ENCODE assay signal across 10 cellular contexts in genomic region chr14:35155962-35156361, GRCh38. TPM values are rescaled to one million over a fixed set of nuclear protein-coding genes. Genes with fewer than 3 reads are reported as not detected.
A peak's percentile ranks its signal among the peaks of the same experiment; 100 is the strongest.
DNase-seq lines count a peak whose midpoint lies in the region; ATAC-seq and TF ChIP-seq lines count a peak whose summit lies in the region.
"Had no signal": no experiment of that assay in that cellular context is flagged by ENCODE, and none has a peak within 500 bp of the region (broad histone marks: within the 10 kb centered on the region; RNA-seq: fewer than 3 reads in every experiment).

No MANE protein-coding gene starts in this region.

- DNase-seq in GM10266 (ENCODE audit: extremely low spot score) (peak; percentile 51), LHCN-M2 (ENCODE audit: low read depth) (peak; percentile 49), mammary epithelial cell (peak; percentile 78), NCI-H748 (lab: John Stamatoyannopoulos, UW; ENCODE audit: unreplicated experiment) (no peak), iPS-NIHi11 (ENCODE audit: low spot score) (no peak)
- no peak for DNase-seq in naive thymus-derived CD8-positive, alpha-beta T cell
- no peak for DNase-seq in stimulated activated CD4-positive, alpha-beta T cell treated with anti-CD3 and anti-CD28 coated beads, Interleukin-1b, Interleukin-23, amount 100 ng/mL, for 48 hours
- DNase-seq: NCI-H526, psoas muscle had no signal

- no TSS peak for BruUV-seq in mammary epithelial cell (replicated peaks; lab: Mats Ljungman, UMichigan)

- H2AFZ ChIP-seq in mammary epithelial cell (ENCODE audit: low read depth, low read length) = no peak overlapping the region

- peak overlapping the region in 4 of 10 donors; percentile 6 to 21 (median 14) for H3K4me3 Mint-ChIP-seq in naive thymus-derived CD8-positive, alpha-beta T cell

- no peaks in the 10 kb centered on the region for H3K9me3 Mint-ChIP-seq in naive thymus-derived CD8-positive, alpha-beta T cell

- no peaks in the 10 kb centered on the region for H3K27me3 Mint-ChIP-seq in naive thymus-derived CD8-positive, alpha-beta T cell

- peak overlapping the region; percentile 61 for H3K27ac ChIP-seq in mammary epithelial cell (ENCODE audit: insufficient read depth, low read depth, low read length)
- H3K27ac ChIP-seq: psoas muscle had no signal

- intact Hi-C loops in mammary epithelial cell (cut with micrococcal nuclease) = loop anchor here (5.0 kb wide), 1 partner anchor 34 kb away; the partner anchor contains the start of genes PPP2R3C and PRORP

- no peak for TF ChIP-seq CTCF in GM10266 (IDR thresholded peaks at IDR 0.05; ENCODE audit: control insufficient read depth, insufficient read depth, low read depth, missing control alignments)
- TF ChIP-seq CTCF in mammary epithelial cell (conservative IDR thresholded peaks at IDR 0.05 in 1 of 2, IDR thresholded peaks at IDR 0.05 in 1 of 2; ENCODE audit: extremely low read depth in 1 of 2, insufficient read depth in 1 of 2, low read depth in 1 of 2, low read length in 2 of 2) = no peak

- peak overlapping the region; percentile 31 for H3K9ac ChIP-seq in mammary epithelial cell (ENCODE audit: insufficient read depth, low read length)

- H3K27me3 ChIP-seq in mammary epithelial cell (ENCODE audit: insufficient read depth, low read length) = no peaks in the 10 kb centered on the region

- in situ Hi-C loops in mammary epithelial cell (cut with MboI; ENCODE audit: low sequenced_read_pairs in 2 of 2) = loop anchor here in 1 of 2 donors (10.0 kb wide), 1 partner anchor 59 kb away; no protein-coding TSS in a partner anchor

- H3K4me1 Mint-ChIP-seq in naive thymus-derived CD8-positive, alpha-beta T cell = peaks cover 17 to 41% (median 29%) of the 10 kb centered on the region in 4 donors

- no peak overlapping the region for H3K4me3 ChIP-seq in mammary epithelial cell (replicated peaks in 1 of 3; ENCODE audit: insufficient read depth in 1 of 3, low read depth in 2 of 3, low read length in 3 of 3)
- H3K4me3 ChIP-seq: psoas muscle had no signal

- dilution Hi-C loops in mammary epithelial cell (cut with HindIII; ENCODE audit: low sequenced_read_pairs) = no loop called here

- H3K79me2 ChIP-seq in mammary epithelial cell (ENCODE audit: insufficient read depth, low read length) = peaks cover 30% of the 10 kb centered on the region

- peak overlapping the region; percentile 73 for H3K4me2 ChIP-seq in mammary epithelial cell (ENCODE audit: insufficient read depth, low read depth, low read length)

- peaks cover 28% of the 10 kb centered on the region for H3K4me1 ChIP-seq in mammary epithelial cell (ENCODE audit: insufficient read depth, low read length)

- H3K36me3 ChIP-seq in mammary epithelial cell (ENCODE audit: insufficient read depth, low read length) = no peaks in the 10 kb centered on the region

- no peaks in the 10 kb centered on the region for H4K20me1 ChIP-seq in mammary epithelial cell (ENCODE audit: insufficient read depth, low read length)

- POLR2A ChIA-PET in naive thymus-derived CD8-positive, alpha-beta T cell (lab: Charles Lee) = interaction anchor here (0.6 kb wide), 1 partner anchor 248 kb away, joined by 3 read pairs; no protein-coding TSS in a partner anchor

- 8% methylated on average over 1 of the region's 1 CpG for WGBS in mammary epithelial cell (ENCODE audit: low coverage, missing lambda C conversion rate)

- H3K36me3 Mint-ChIP-seq in naive thymus-derived CD8-positive, alpha-beta T cell = peaks cover 15 to 61% (median 23%) of the 10 kb centered on the region in 3 donors

- CTCF ChIA-PET in mammary epithelial cell (lab: Charles Lee; ENCODE audit: low non-redundant PET) = interaction anchor here (0.5 kb wide), 1 partner anchor 15 kb away, joined by 4 read pairs; no protein-coding TSS in a partner anchor

- no peaks in the 10 kb centered on the region for H3K9me3 ChIP-seq in mammary epithelial cell (replicated peaks; ENCODE audit: insufficient read depth, low read length)
- H3K9me3 ChIP-seq: psoas muscle had no signal

- ATAC-seq in naive thymus-derived CD8-positive, alpha-beta T cell = peak in 1 of 2 donors; percentile 60
- ATAC-seq in GM18909 (IDR thresholded peaks at IDR 0.05; ENCODE audit: poor library complexity, unreplicated experiment) = no peak

- peak overlapping the region; percentile 2 to 85 (median 72) for H3K27ac Mint-ChIP-seq in naive thymus-derived CD8-positive, alpha-beta T cell

RNA-seq across cellular contexts. Expression of gene PRORP, which starts 33.6 kb away (rescaled TPM):
- total RNA-seq in LHCN-M2 (2014; rRNA removed) (43.3 and 54.4 TPM in 2 replicates), mammary epithelial cell (10 to 100 TPM; 33.5 to 53.2 TPM)
- 25.4 TPM for polyA plus RNA-seq in LHCN-M2 (2012)
- polyA plus RNA-seq in mammary epithelial cell = 45.1 TPM
- polyA minus RNA-seq in mammary epithelial cell = 48.5 TPM
- 10 to 100 TPM; 33.6 to 34.1 TPM for total RNA-seq in naive thymus-derived CD8-positive, alpha-beta T cell
- 10 to 100 TPM; 44.3 to 55.4 (median 49.7) TPM for polyA plus RNA-seq in naive thymus-derived CD8-positive, alpha-beta T cell

RNA-seq across cellular contexts. Expression of gene PPP2R3C, which starts 34.2 kb away (rescaled TPM):
- 39.9 and 58.6 TPM in 2 replicates for total RNA-seq in LHCN-M2 (2014; rRNA removed)
- 27.5 TPM for polyA plus RNA-seq in LHCN-M2 (2012)
- total RNA-seq in mammary epithelial cell = 10 to 100 TPM; 12.2 to 18.7 TPM
- polyA plus RNA-seq in mammary epithelial cell = 8.0 TPM
- polyA minus RNA-seq in mammary epithelial cell = 10.6 TPM
- total RNA-seq in naive thymus-derived CD8-positive, alpha-beta T cell = 10 to 100 TPM; 38.4 to 39.5 TPM
- polyA plus RNA-seq in naive thymus-derived CD8-positive, alpha-beta T cell = 10 to 100 TPM; 45.6 to 57.9 (median 52.7) TPM

Comparison
In these comparisons a context has a peak if more than half of its experiments do, and no peak if none do; other contexts are left out.
1. DNase-seq: peak in GM10266 (single experiment), LHCN-M2 (single experiment) and mammary epithelial cell (single experiment); none in naive thymus-derived CD8-positive, alpha-beta T cell (0 of 10), NCI-H748 (single experiment), iPS-NIHi11 (single experiment) and stimulated activated CD4-positive, alpha-beta T cell treated with anti-CD3 and anti-CD28 coated beads, Interleukin-1b, Interleukin-23, amount 100 ng/mL, for 48 hours (single experiment).